ENCODE assay signal across 8 cellular contexts in the genomic region with DNA sequence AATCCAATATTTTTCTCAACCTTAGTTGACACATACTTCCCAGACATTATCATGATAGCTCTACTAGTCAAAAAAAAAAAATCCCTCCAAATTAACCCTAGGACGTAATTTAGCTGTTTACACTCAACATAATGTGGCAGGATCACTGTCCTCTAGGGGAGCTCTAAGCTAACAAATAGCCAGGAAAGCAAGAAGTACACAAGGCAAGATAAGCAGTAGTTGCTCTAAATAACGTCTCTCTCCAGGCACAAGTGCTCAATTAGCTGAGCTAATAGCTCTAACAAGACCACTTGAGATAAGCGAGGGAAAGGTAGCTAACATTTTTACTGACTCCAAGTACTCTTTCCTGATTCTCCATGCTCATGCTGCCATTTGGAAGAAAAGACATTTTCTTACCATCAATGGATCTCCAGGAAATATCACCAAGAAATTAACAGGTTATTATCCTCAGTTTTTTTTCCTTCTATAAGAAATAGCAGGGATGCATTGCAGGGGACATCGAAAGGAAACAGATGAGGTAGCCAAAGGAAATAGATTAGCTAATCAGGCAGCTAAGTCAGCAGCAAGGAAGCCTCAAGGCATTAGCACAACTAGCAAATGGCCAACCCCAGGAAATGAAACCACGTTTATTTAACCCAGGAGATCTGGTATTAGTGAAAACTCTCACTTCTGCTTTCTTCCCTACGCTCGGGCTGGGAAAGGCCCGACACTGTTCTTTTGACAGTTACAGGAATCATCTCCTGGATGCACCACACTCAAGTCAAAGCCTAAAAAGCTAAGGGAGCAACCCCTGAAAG.
DNase-seq lines count a peak whose midpoint lies in the region; ATAC-seq and TF ChIP-seq lines count a peak whose summit lies in the region.

No MANE protein-coding gene starts in this region.

- H3K9me3 ChIP-seq in spleen (no peaks in the 10 kb centered on the region), stomach (no peaks in the 10 kb centered on the region)

- intact Hi-C loops in spleen (cut with DNase I; ENCODE audit: low total_unique reads) = no loop called here
- intact Hi-C loops in stomach (cut with DNase I; ENCODE audit: low total_unique reads) = no loop called here

- H3K4me1 ChIP-seq in spleen (peaks cover 0 to 10% (median 2%) of the 10 kb centered on the region in 6 donors), stomach (no peaks in the 10 kb centered on the region)

- TF ChIP-seq POLR2A in spleen (IDR thresholded peaks at IDR 0.05) (no peak), stomach (IDR thresholded peaks at IDR 0.05) (no peak)

- H3K4me3 ChIP-seq in GM12865 (ENCODE audit: low read depth, low read length) = no peak overlapping the region
- H3K4me3 ChIP-seq in spleen = no peak overlapping the region
- H3K4me3 ChIP-seq in stomach = no peak overlapping the region

- TF ChIP-seq CTCF in GM12865 (IDR thresholded peaks at IDR 0.05; ENCODE audit: insufficient read depth, low read depth, low read length, missing control alignments) (peak; percentile 14), spleen (IDR thresholded peaks at IDR 0.05 in 8 of 11, conservative IDR thresholded peaks at IDR 0.05 in 3 of 11) (peak in 4 of 11 experiments; percentile 9 to 37 (median 16)), stomach (IDR thresholded peaks at IDR 0.05) (no peak)

- H3K36me3 ChIP-seq in spleen (no peaks in the 10 kb centered on the region), stomach (no peaks in the 10 kb centered on the region)

- 10 to 22% (median 17%) methylated on average over 8 of the region's 8 CpGs for WGBS in spleen, 5 donors
- WGBS in stomach, 5 donors = 51 to 59% (median 58%) methylated on average over 8 of the region's 8 CpGs

- H3K27me3 ChIP-seq in spleen (replicated peaks in 1 of 7) (no peaks in the 10 kb centered on the region), stomach (no peaks in the 10 kb centered on the region)

- ATAC-seq in HG03095 (IDR thresholded peaks at IDR 0.05; ENCODE audit: unreplicated experiment) (peak; percentile 50), GM19324 (IDR thresholded peaks at IDR 0.05; ENCODE audit: low FRiP score, unreplicated experiment) (no peak), GM18867 (IDR thresholded peaks at IDR 0.05; ENCODE audit: unreplicated experiment) (no peak)

- DNase-seq in GM12865 (ENCODE audit: low read depth) (peak; percentile 7), SK-N-DZ (ENCODE audit: low spot score) (peak; percentile 4), medulla oblongata (ENCODE audit: extremely low spot score) (peak; percentile 20), spleen (no peak), stomach (no peak)

- no peak for TF ChIP-seq EP300 in stomach (IDR thresholded peaks at IDR 0.05)

- no peak overlapping the region for H3K27ac ChIP-seq in spleen
- H3K27ac ChIP-seq in stomach = no peak overlapping the region

Comparison
In these comparisons a context has a peak if more than half of its experiments do, and no peak if none do; other contexts are left out.
1. DNase-seq: peak in GM12865 (single experiment), SK-N-DZ (single experiment) and medulla oblongata (single experiment); none in spleen (single experiment) and stomach (single experiment).